Comparison of ENCODE assay signal across 14 cellular contexts in genomic region chr3:97885931-97886824, GRCh38.
"Had no signal": no experiment of that assay in that cellular context is flagged by ENCODE, and none has a peak within 500 bp of the region (broad histone marks: within the 10 kb centered on the region; RNA-seq: fewer than 3 reads in every experiment).

No MANE protein-coding gene starts in this region.

- H3K27me3 ChIP-seq: breast epithelium, neural progenitor cell, pancreas, transverse colon had no signal

- H3K4me1 Mint-ChIP-seq: neural progenitor cell had no signal

- H3K27ac Mint-ChIP-seq: activated CD4-positive, alpha-beta T cell treated with anti-CD3 and anti-CD28 coated beads, Interleukin-2, amount 10 ng/mL, durations not matched to agents 7 days and 5 days; activated naive CD4-positive, alpha-beta T cell treated with anti-CD3 and anti-CD28 coated beads, Interleukin-2, amount 50 U/mL, for 24 hours; activated T-helper 2 cell treated with anti-CD3 and anti-CD28 coated beads, Interferon-gamma antibody, Interleukin-2, Interleukin-4, amounts not matched to agents 10 μg/mL and 5 μg/mL and 100 μg/mL, durations not matched to agents 14 hours and 24 hours and 36 hours; neural progenitor cell; stimulated activated effector memory CD8-positive, alpha-beta T cell treated with anti-CD3 and anti-CD28 coated beads, Interleukin-12 subunit alpha, Interleukin-12 subunit beta, amount 100 ng/mL, for 72 hours; T-helper 1 cell treated with Interleukin-12 subunit alpha and Interleukin-12 subunit beta and Interleukin-4 antibody, amounts not matched to agents 30 μg/mL and 1 μg/mL, for 36 hours had no signal

- H3K9me3 ChIP-seq: breast epithelium, pancreas, transverse colon had no signal

- H3K36me3 ChIP-seq: breast epithelium, neural progenitor cell had no signal

- H3K27me3 Mint-ChIP-seq: activated CD4-positive, alpha-beta T cell treated with anti-CD3 and anti-CD28 coated beads, Interleukin-2, amount 10 ng/mL, durations not matched to agents 7 days and 5 days; activated naive CD4-positive, alpha-beta T cell treated with anti-CD3 and anti-CD28 coated beads, Interleukin-2, amount 50 U/mL, for 24 hours had no signal

- H3K4me1 ChIP-seq: breast epithelium, neural progenitor cell had no signal

- H3K36me3 Mint-ChIP-seq: activated naive CD4-positive, alpha-beta T cell treated with anti-CD3 and anti-CD28 coated beads, Interleukin-2, amount 50 U/mL, for 24 hours had no signal

- H3K4me3 ChIP-seq: breast epithelium, neural progenitor cell, pancreas, transverse colon had no signal

- H3K4me3 Mint-ChIP-seq: activated CD4-positive, alpha-beta T cell treated with anti-CD3 and anti-CD28 coated beads, Interleukin-2, amount 10 ng/mL, durations not matched to agents 7 days and 5 days; activated naive CD4-positive, alpha-beta T cell treated with anti-CD3 and anti-CD28 coated beads, Interleukin-2, amount 50 U/mL, for 24 hours; neural progenitor cell; stimulated activated effector memory CD8-positive, alpha-beta T cell treated with anti-CD3 and anti-CD28 coated beads, Interleukin-12 subunit alpha, Interleukin-12 subunit beta, amount 100 ng/mL, for 72 hours; T-helper 1 cell treated with Interleukin-12 subunit alpha and Interleukin-12 subunit beta and Interleukin-4 antibody, amounts not matched to agents 30 μg/mL and 1 μg/mL, for 36 hours had no signal

- DNase-seq: activated CD4-positive, alpha-beta T cell treated with anti-CD3 and anti-CD28 coated beads, Interleukin-2, amount 10 ng/mL, durations not matched to agents 7 days and 5 days; activated CD4-positive, CD25-positive, alpha-beta regulatory T cell; activated T-cell treated with anti-CD3 and anti-CD28 coated beads for 4 hours; amniotic stem cell; islet precursor cell; pancreas; SHP77 treated with DMSO at 0.1 percent for 48 hours; transverse colon had no signal

- H3K27ac ChIP-seq: neural progenitor cell, pancreas, transverse colon had no signal

- ATAC-seq: pancreas; stimulated activated effector memory CD8-positive, alpha-beta T cell treated with anti-CD3 and anti-CD28 coated beads, Interleukin-12 subunit alpha, Interleukin-12 subunit beta, amount 100 ng/mL, for 72 hours had no signal
